1 cellular context compared by ENCODE assay signal in genomic region chr2:9199716-9200633, GRCh38.
TF ChIP-seq lines count a peak whose summit lies in the region.

No MANE protein-coding gene starts in this region.

TF ChIP-seq in K562, 482 proteins besides CTCF, POLR2A, EP300 and RAD21 (continued from another document):
- TF ChIP-seq RREB1 (CRISPR knock-in tag; IDR thresholded peaks at IDR 0.05), result no peak
- no peak for TF ChIP-seq RBFOX2 (IDR thresholded peaks at IDR 0.05; ENCODE audit: low read depth, low read length)
- peak; percentile 74; the same call in 1 of the 2 replicates for TF ChIP-seq ZKSCAN1 (IDR thresholded peaks at IDR 0.05; ENCODE audit: low read depth, low read length)
- TF ChIP-seq NELFE (IDR thresholded peaks at IDR 0.05; ENCODE audit: insufficient read depth, insufficient read length), result no peak
- peak; percentile 72; the same call in 1 of the 2 replicates for TF ChIP-seq ZKSCAN8 (CRISPR knock-in tag; IDR thresholded peaks at IDR 0.05)
- TF ChIP-seq, protein P1, sequence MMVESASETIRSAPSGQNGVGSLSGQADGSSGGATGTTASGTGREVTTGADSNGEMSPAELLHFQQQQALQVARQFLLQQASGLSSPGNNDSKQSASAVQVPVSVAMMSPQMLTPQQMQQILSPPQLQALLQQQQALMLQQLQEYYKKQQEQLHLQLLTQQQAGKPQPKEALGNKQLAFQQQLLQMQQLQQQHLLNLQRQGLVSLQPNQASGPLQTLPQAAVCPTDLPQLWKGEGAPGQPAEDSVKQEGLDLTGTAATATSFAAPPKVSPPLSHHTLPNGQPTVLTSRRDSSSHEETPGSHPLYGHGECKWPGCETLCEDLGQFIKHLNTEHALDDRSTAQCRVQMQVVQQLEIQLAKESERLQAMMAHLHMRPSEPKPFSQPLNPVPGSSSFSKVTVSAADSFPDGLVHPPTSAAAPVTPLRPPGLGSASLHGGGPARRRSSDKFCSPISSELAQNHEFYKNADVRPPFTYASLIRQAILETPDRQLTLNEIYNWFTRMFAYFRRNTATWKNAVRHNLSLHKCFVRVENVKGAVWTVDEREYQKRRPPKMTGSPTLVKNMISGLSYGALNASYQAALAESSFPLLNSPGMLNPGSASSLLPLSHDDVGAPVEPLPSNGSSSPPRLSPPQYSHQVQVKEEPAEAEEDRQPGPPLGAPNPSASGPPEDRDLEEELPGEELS (CRISPR knock-in tag; IDR thresholded peaks at IDR 0.05; ENCODE audit: borderline replicate concordance), result 0 out of 2 replicates have a peak, but pooled peaks have one; percentile 45
- no peak for TF ChIP-seq ZNF445 (CRISPR knock-in tag; IDR thresholded peaks at IDR 0.05; ENCODE audit: low read depth)
- TF ChIP-seq ZNF134 (CRISPR knock-in tag; conservative IDR thresholded peaks at IDR 0.05), result no peak
